ENCODE assay signal across 2 cellular contexts in the genomic region with DNA sequence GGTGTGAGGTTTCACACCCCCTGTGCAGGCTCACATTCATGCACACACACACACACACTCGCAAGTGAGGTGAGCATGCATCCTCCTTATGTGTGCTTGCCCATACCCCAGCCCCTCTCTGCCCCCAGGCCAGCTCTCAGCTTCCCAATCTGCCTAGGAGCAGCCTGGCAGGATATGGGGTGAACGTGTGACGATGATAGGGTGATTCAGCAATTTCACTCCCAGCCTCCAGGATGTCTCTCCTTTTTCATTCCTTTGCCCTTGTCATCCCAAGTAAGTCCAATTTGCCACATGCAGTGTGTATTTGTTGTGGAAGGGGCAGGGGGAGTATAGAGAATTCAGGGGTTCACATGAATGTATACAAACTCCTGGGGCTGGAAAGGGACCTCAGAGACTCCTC.
A peak's percentile ranks its signal among the peaks of the same experiment; 100 is the strongest.
TF ChIP-seq lines count a peak whose summit lies in the region.

No MANE protein-coding gene starts in this region.

TF ChIP-seq in A549, 52 proteins besides CTCF, POLR2A, EP300 and RAD21:
- TF ChIP-seq MYC (IDR thresholded peaks at IDR 0.05; ENCODE audit: borderline replicate concordance, low read length) (no peak), BHLHE40 (IDR thresholded peaks at IDR 0.05; ENCODE audit: low read depth, low read length) (no peak), RARB (CRISPR knock-in tag; IDR thresholded peaks at IDR 0.05) (no peak), FOSL2 (IDR thresholded peaks at IDR 0.05) (no peak), FOSL2 (CRISPR knock-in tag; IDR thresholded peaks at IDR 0.05) (no peak), NFE2L2 (conservative IDR thresholded peaks at IDR 0.05; ENCODE audit: low read length) (peak; percentile 12; the same call in 1 of the 2 replicates), MAFK (IDR thresholded peaks at IDR 0.05; ENCODE audit: partially characterized antibody) (peak; percentile 13)
- TF ChIP-seq, protein P1, sequence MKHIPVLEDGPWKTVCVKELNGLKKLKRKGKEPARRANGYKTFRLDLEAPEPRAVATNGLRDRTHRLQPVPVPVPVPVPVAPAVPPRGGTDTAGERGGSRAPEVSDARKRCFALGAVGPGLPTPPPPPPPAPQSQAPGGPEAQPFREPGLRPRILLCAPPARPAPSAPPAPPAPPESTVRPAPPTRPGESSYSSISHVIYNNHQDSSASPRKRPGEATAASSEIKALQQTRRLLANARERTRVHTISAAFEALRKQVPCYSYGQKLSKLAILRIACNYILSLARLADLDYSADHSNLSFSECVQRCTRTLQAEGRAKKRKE (CRISPR knock-in tag; IDR thresholded peaks at IDR 0.05; ENCODE audit: low read depth): no peak

TF ChIP-seq in H1, 55 proteins besides CTCF, POLR2A, EP300 and RAD21:
- TF ChIP-seq POU5F1 (IDR thresholded peaks at IDR 0.05; ENCODE audit: low read depth, low read length) (no peak), RBBP5 (IDR thresholded peaks at IDR 0.05; ENCODE audit: borderline replicate concordance, low read depth, low read length) (no peak), FOSL1 (IDR thresholded peaks at IDR 0.05; ENCODE audit: insufficient read depth, low read depth, low read length) (no peak), EZH2 (IDR thresholded peaks at IDR 0.05; ENCODE audit: low read depth, low read length, severe bottlenecking) (no peak), HDAC6 (IDR thresholded peaks at IDR 0.05; ENCODE audit: low read depth, low read length) (no peak), TAF7 (optimal IDR thresholded peaks at IDR 0.05; ENCODE audit: borderline replicate concordance, low read depth, low read length) (no peak), SIX5 (IDR thresholded peaks at IDR 0.05; ENCODE audit: low read depth, low read length) (no peak), JUND (IDR thresholded peaks at IDR 0.05; ENCODE audit: low read length) (no peak), NANOG (IDR thresholded peaks at IDR 0.05; ENCODE audit: insufficient read depth, low read depth, low read length, poor library complexity, severe bottlenecking) (no peak), SIN3A (conservative IDR thresholded peaks at IDR 0.05 in 1 of 2, IDR thresholded peaks at IDR 0.05 in 1 of 2; ENCODE audit: low read depth in 1 of 2, low read length in 2 of 2) (no peak), KDM1A (IDR thresholded peaks at IDR 0.05; ENCODE audit: borderline replicate concordance, low read length) (no peak)
